ENCODE assay signal across 8 cellular contexts in genomic region chr19:17303940-17304267, GRCh38. TPM values are rescaled to one million over a fixed set of nuclear protein-coding genes. Genes with fewer than 3 reads are reported as not detected.
A peak's percentile ranks its signal among the peaks of the same experiment; 100 is the strongest.
DNase-seq lines count a peak whose midpoint lies in the region; ATAC-seq and TF ChIP-seq lines count a peak whose summit lies in the region.

No MANE protein-coding gene starts in this region.

- H3K27me3 Mint-ChIP-seq in central memory CD8-positive, alpha-beta T cell = no peaks in the 10 kb centered on the region
- H3K27me3 Mint-ChIP-seq in natural killer cell (ENCODE audit: low read depth in 2 of 2) = no peaks in the 10 kb centered on the region

- H3K4me3 ChIP-seq in BLaER1 = peak overlapping the region; percentile 83; the same call in 1 of the 2 replicates
- peak overlapping the region; percentile 77 for H3K4me3 ChIP-seq in Loucy (ENCODE audit: low read length, poor library complexity, severe bottlenecking)
- H3K4me3 ChIP-seq in H7 (ENCODE audit: insufficient read depth, low read depth, low read length) = no peak overlapping the region

- no peak overlapping the region for H3K27ac Mint-ChIP-seq in central memory CD8-positive, alpha-beta T cell (ENCODE audit: low read depth)
- H3K27ac Mint-ChIP-seq in natural killer cell = peak overlapping the region in 1 of 2 donors; percentile 89

- peak overlapping the region; percentile 44; the same call in 1 of the 2 replicates for H2AFZ ChIP-seq in Loucy (ENCODE audit: low read length)

- H3K9me3 Mint-ChIP-seq in central memory CD8-positive, alpha-beta T cell = no peaks in the 10 kb centered on the region
- no peaks in the 10 kb centered on the region for H3K9me3 Mint-ChIP-seq in natural killer cell

- no peaks in the 10 kb centered on the region for H3K9me2 ChIP-seq in Loucy (replicated peaks; ENCODE audit: low read depth, low read length)

- H3K9ac ChIP-seq in BLaER1 (no peak overlapping the region; the same call in 1 of the 2 replicates), Loucy (ENCODE audit: low read depth, low read length, poor library complexity, severe bottlenecking) (peak overlapping the region; percentile 55)

- peaks cover 9% of the 10 kb centered on the region; the same call in 1 of the 2 replicates for H3F3A ChIP-seq in Loucy (ENCODE audit: low read depth)

- peaks cover 3% of the 10 kb centered on the region for H3K36me3 Mint-ChIP-seq in central memory CD8-positive, alpha-beta T cell (ENCODE audit: insufficient read depth)
- no peaks in the 10 kb centered on the region for H3K36me3 Mint-ChIP-seq in natural killer cell

- peak overlapping the region; percentile 87 for H3K27ac ChIP-seq in BLaER1

- H3K36me3 ChIP-seq in BLaER1 (peaks cover 30% of the 10 kb centered on the region), Loucy (ENCODE audit: insufficient read depth, low read length) (no peaks in the 10 kb centered on the region), H7 (replicated peaks; ENCODE audit: control insufficient read depth, insufficient read depth, low read length) (no peaks in the 10 kb centered on the region)

- no peak for DNase-seq in central memory CD8-positive, alpha-beta T cell (ENCODE audit: low spot score in 2 of 2)
- no peak for DNase-seq in natural killer cell
- no peak for DNase-seq in epidermal melanocyte (ENCODE audit: insufficient read length, low spot score)
- no peak for DNase-seq in H7
- no peak for DNase-seq in SK-N-DZ (ENCODE audit: low spot score)

- H4K20me1 ChIP-seq in BLaER1 (peaks cover 19% of the 10 kb centered on the region; the same call in 1 of the 2 replicates), Loucy (ENCODE audit: insufficient read depth, low read length, poor library complexity, severe bottlenecking) (no peaks in the 10 kb centered on the region)

- peaks cover 22% of the 10 kb centered on the region for H3K4me1 Mint-ChIP-seq in central memory CD8-positive, alpha-beta T cell
- H3K4me1 Mint-ChIP-seq in natural killer cell = peaks cover 16 to 32% of the 10 kb centered on the region in 2 donors

- H3K27me3 ChIP-seq in BLaER1 = no peaks in the 10 kb centered on the region
- H3K27me3 ChIP-seq in Loucy (ENCODE audit: insufficient read depth, low read length, poor library complexity, severe bottlenecking) = no peaks in the 10 kb centered on the region
- no peaks in the 10 kb centered on the region for H3K27me3 ChIP-seq in H7 (ENCODE audit: control insufficient read depth, insufficient read depth, low read length)

- peak overlapping the region; percentile 99 for H3K4me2 ChIP-seq in BLaER1
- H3K4me2 ChIP-seq in Loucy (ENCODE audit: low read depth, low read length, poor library complexity, severe bottlenecking) = peak overlapping the region; percentile 56

- H3K4me3 Mint-ChIP-seq in central memory CD8-positive, alpha-beta T cell = peak overlapping the region; percentile 72
- H3K4me3 Mint-ChIP-seq in natural killer cell = peak overlapping the region; percentile 78

- H3K4me1 ChIP-seq in BLaER1 = peaks cover 61% of the 10 kb centered on the region
- H3K4me1 ChIP-seq in Loucy (ENCODE audit: insufficient read depth, low read length, poor library complexity, severe bottlenecking) = peaks cover 30% of the 10 kb centered on the region

- H3K9me3 ChIP-seq in BLaER1 = peaks cover under 1% of the 10 kb centered on the region
- H3K9me3 ChIP-seq in Loucy (ENCODE audit: insufficient read depth, low read depth, low read length) = no peaks in the 10 kb centered on the region

- intact Hi-C loops in natural killer cell (cut with micrococcal nuclease) = no loop called here

- H3K79me2 ChIP-seq in Loucy (ENCODE audit: insufficient read depth, low read length) = peaks cover 39% of the 10 kb centered on the region

- no peak for ATAC-seq in central memory CD8-positive, alpha-beta T cell (replicated peaks; ENCODE audit: extremely low read depth, poor library complexity, severe bottlenecking)
- ATAC-seq in natural killer cell (no peak), GM21515 (IDR thresholded peaks at IDR 0.05; ENCODE audit: unreplicated experiment) (no peak)

- no peak for TF ChIP-seq CTCF in Loucy (conservative IDR thresholded peaks at IDR 0.05; ENCODE audit: low read length)
- TF ChIP-seq CTCF in natural killer cell (IDR thresholded peaks at IDR 0.05) = no peak

RNA-seq across cellular contexts. Expression of gene ABHD8, which starts 0.7 kb away (rescaled TPM):
- total RNA-seq in natural killer cell = 1 to 10 TPM; 7.5 to 10.0 (median 9.7) TPM
- total RNA-seq in H7 (2014; rRNA removed; shearing (Covaris generic)) = 13.6 and 15.1 TPM in 2 replicates
- polyA plus RNA-seq in SK-N-DZ (2014; cell fraction: cytosol; rRNA removed) = 20.4 and 20.5 TPM in 2 replicates
- 9.9 and 11.1 TPM in 2 replicates for polyA plus RNA-seq in SK-N-DZ (2014; cell fraction: nucleus; rRNA removed)

RNA-seq across cellular contexts. Expression of gene MRPL34, which starts 1.8 kb away (rescaled TPM):
- total RNA-seq in natural killer cell = 10 to 100 TPM; 26.9 to 40.8 (median 39.4) TPM
- total RNA-seq in H7 (2014; rRNA removed; shearing (Covaris generic)) = 76.7 and 121 TPM in 2 replicates
- polyA plus RNA-seq in SK-N-DZ (2014; cell fraction: cytosol; rRNA removed) = 73.2 and 107 TPM in 2 replicates
- polyA plus RNA-seq in SK-N-DZ (2014; cell fraction: nucleus; rRNA removed) = 61.5 and 94.1 TPM in 2 replicates

RNA-seq across cellular contexts. Expression of gene DDA1, which starts 5.5 kb away (rescaled TPM):
- total RNA-seq in natural killer cell = 10 to 100 TPM; 32.2 to 42.5 (median 37.7) TPM
- total RNA-seq in H7 (2014; rRNA removed; shearing (Covaris generic)) = 32.8 and 50.8 TPM in 2 replicates
- polyA plus RNA-seq in SK-N-DZ (2014; cell fraction: cytosol; rRNA removed) = 44.1 and 49.6 TPM in 2 replicates
- polyA plus RNA-seq in SK-N-DZ (2014; cell fraction: nucleus; rRNA removed) = 23.0 and 29.2 TPM in 2 replicates

RNA-seq across cellular contexts. Expression of gene ANKLE1, which starts 22.2 kb away (rescaled TPM):
- 1 to 10 TPM; 1.3 to 3.6 (median 2.0) TPM for total RNA-seq in natural killer cell
- 18.0 and 22.7 TPM in 2 replicates for total RNA-seq in H7 (2014; rRNA removed; shearing (Covaris generic))
- polyA plus RNA-seq in SK-N-DZ (2014; cell fraction: cytosol; rRNA removed) = 2.1 and 4.7 TPM in 2 replicates
- 12.0 and 17.3 TPM in 2 replicates for polyA plus RNA-seq in SK-N-DZ (2014; cell fraction: nucleus; rRNA removed)

RNA-seq across cellular contexts. Expression of gene ANO8, which starts 30.8 kb away (rescaled TPM):
- 10 to 100 TPM; 18.5 to 24.7 (median 19.1) TPM for total RNA-seq in natural killer cell
- 6.9 and 7.5 TPM in 2 replicates for total RNA-seq in H7 (2014; rRNA removed; shearing (Covaris generic))
- 9.5 and 13.7 TPM in 2 replicates for polyA plus RNA-seq in SK-N-DZ (2014; cell fraction: cytosol; rRNA removed)
- 36.9 and 54.0 TPM in 2 replicates for polyA plus RNA-seq in SK-N-DZ (2014; cell fraction: nucleus; rRNA removed)
